ENCODE assay signal across 11 cellular contexts in genomic region chr21:30351534-30351933, GRCh38. TPM values are rescaled to one million over a fixed set of nuclear protein-coding genes. Genes with fewer than 3 reads are reported as not detected.
"Had no signal": no experiment of that assay in that cellular context is flagged by ENCODE, and none has a peak within 500 bp of the region (broad histone marks: within the 10 kb centered on the region; RNA-seq: fewer than 3 reads in every experiment).

No MANE protein-coding gene starts in this region.

- H3K4me1 Mint-ChIP-seq: IgD-negative memory B cell had no signal

- DNase-seq: IMR-90, KBM-7, KG1 had no signal

- H3K4me3 ChIP-seq: K562 had no signal

- H3K27me3 Mint-ChIP-seq: IgD-negative memory B cell had no signal

- H3K27ac ChIP-seq: HL-60, KMS-11 had no signal

- H3K4me3 Mint-ChIP-seq: IgD-negative memory B cell had no signal

- H3K36me3 Mint-ChIP-seq: IgD-negative memory B cell had no signal

- H3K27ac Mint-ChIP-seq: IgD-negative memory B cell had no signal

- ATAC-seq: HepG2, K562 had no signal

- FAIRE-seq: HepG2, HTR-8/SVneo, K562 had no signal

RNA-seq across cellular contexts. Expression of gene KRTAP23-1, which starts 3.1 kb away (rescaled TPM):
- total RNA-seq: HepG2, HT-29, HT1080, IMR-90, K562 had no signal

RNA-seq across cellular contexts. Expression of gene KRTAP27-1, which starts 14.0 kb away (rescaled TPM):
- total RNA-seq: HepG2, HT-29, HT1080, IMR-90, K562 had no signal

RNA-seq across cellular contexts. Expression of gene KRTAP13-2, which starts 20.5 kb away (rescaled TPM):
- total RNA-seq: HepG2, HT-29, HT1080, IMR-90, K562 had no signal

RNA-seq across cellular contexts. Expression of gene KRTAP26-1, which starts 31.4 kb away (rescaled TPM):
- total RNA-seq: HepG2, HT-29, HT1080, IMR-90, K562 had no signal

RNA-seq across cellular contexts. Expression of gene KRTAP13-1, which starts 44.3 kb away (rescaled TPM):
- total RNA-seq: HepG2, HT-29, HT1080, IMR-90, K562 had no signal
